ENCODE assay signal across 8 cellular contexts in genomic region chr14:21068521-21069387, GRCh38. TPM values are rescaled to one million over a fixed set of nuclear protein-coding genes. Genes with fewer than 3 reads are reported as not detected.
DNase-seq lines count a peak whose midpoint lies in the region; ATAC-seq and TF ChIP-seq lines count a peak whose summit lies in the region.

No MANE protein-coding gene starts in this region.

- peak overlapping the region; percentile 79 for H3K4me3 ChIP-seq in BJ (ENCODE audit: low read depth, low read length)
- H3K4me3 ChIP-seq in fibroblast of lung (replicated peaks in 1 of 4; ENCODE audit: control extremely low read depth in 1 of 4, insufficient read depth in 1 of 4, low read depth in 3 of 4, low read length in 4 of 4), result peak overlapping the region in 2 of 4 experiments; percentile 57 to 74
- peak overlapping the region; percentile 66 to 93 for H3K4me3 ChIP-seq in muscle layer of duodenum (ENCODE audit: low read depth in 1 of 2, low read length in 2 of 2)
- peak overlapping the region; percentile 1 for H3K4me3 ChIP-seq in thymus (ENCODE audit: low read length)

- no peaks in the 10 kb centered on the region for H3K27me3 ChIP-seq in BJ (ENCODE audit: control insufficient read depth, insufficient read depth, low read length)
- no peaks in the 10 kb centered on the region for H3K27me3 ChIP-seq in fibroblast of lung (ENCODE audit: control insufficient read depth, insufficient read depth, low read length)
- H3K27me3 ChIP-seq in muscle layer of duodenum (ENCODE audit: low read depth, low read length), result no peaks in the 10 kb centered on the region
- H3K27me3 ChIP-seq in thymus (ENCODE audit: control insufficient read depth, insufficient read depth), result peaks cover 57% of the 10 kb centered on the region

- POLR2A ChIA-PET in BJ (lab: Charles Lee) (interaction anchor here (0.6 kb wide), 1 partner anchor 24 kb away, joined by 3 read pairs; no protein-coding TSS in a partner anchor), HEK293T (lab: Yijun Ruan, JAX) (interaction anchor here (0.5 to 1.8 kb wide), 7 partner anchors 11 to 386 kb away, joined by 3 to 45 read pairs (median 4); no protein-coding TSS in a partner anchor)

- H3K36me3 ChIP-seq in BJ (ENCODE audit: control insufficient read depth, insufficient read depth, low read length) (peaks cover 5% of the 10 kb centered on the region; the same call in 1 of the 2 replicates), fibroblast of lung (ENCODE audit: control insufficient read depth, insufficient read depth, low read length) (peaks cover 2% of the 10 kb centered on the region), muscle layer of duodenum (ENCODE audit: control insufficient read depth in 1 of 2, insufficient read depth in 2 of 2, low read length in 2 of 2) (peaks cover 8 to 12% of the 10 kb centered on the region in 2 donors), thymus (ENCODE audit: control insufficient read depth, insufficient read depth) (no peaks in the 10 kb centered on the region)

- 4% methylated on average over 45 of the region's 45 CpGs for WGBS in thymus

- H3K27ac ChIP-seq in fibroblast of lung (ENCODE audit: insufficient read depth, low read length), result no peak overlapping the region
- peak overlapping the region; percentile 67 for H3K27ac ChIP-seq in muscle layer of duodenum (ENCODE audit: low read length)
- no peak overlapping the region for H3K27ac ChIP-seq in thymus (ENCODE audit: low read depth)

- H3K4me1 ChIP-seq in fibroblast of lung (ENCODE audit: control insufficient read depth, extremely low read depth, insufficient read depth, low read length) (peaks cover 11% of the 10 kb centered on the region), muscle layer of duodenum (ENCODE audit: control insufficient read depth in 1 of 2, insufficient read depth in 2 of 2, low read length in 2 of 2) (peaks cover 0 to 32% of the 10 kb centered on the region in 2 donors), thymus (ENCODE audit: control insufficient read depth, insufficient read depth, low read length) (peaks cover 15% of the 10 kb centered on the region)

- H3K9me3 ChIP-seq in fibroblast of lung (ENCODE audit: control insufficient read depth, insufficient read depth, low read depth, low read length) (no peaks in the 10 kb centered on the region), muscle layer of duodenum (ENCODE audit: control insufficient read depth in 1 of 2, low read length in 2 of 2) (no peaks in the 10 kb centered on the region), thymus (ENCODE audit: control insufficient read depth) (peaks cover 1% of the 10 kb centered on the region)

- no peaks in the 10 kb centered on the region for H3K79me2 ChIP-seq in fibroblast of lung (ENCODE audit: control insufficient read depth, insufficient read depth, low read length)

- no peaks in the 10 kb centered on the region for H4K20me1 ChIP-seq in fibroblast of lung (ENCODE audit: control insufficient read depth, extremely low read depth, insufficient read depth, low read length)

- peak overlapping the region; percentile 72 for H3K4me2 ChIP-seq in fibroblast of lung (ENCODE audit: extremely low read depth, insufficient read depth, low read length)

- TF ChIP-seq CTCF in BJ (IDR thresholded peaks at IDR 0.05; ENCODE audit: insufficient read depth, low read depth, low read length), result peak; percentile 75
- peak; percentile 66 to 70 for TF ChIP-seq CTCF in fibroblast of lung (conservative IDR thresholded peaks at IDR 0.05 in 1 of 2, IDR thresholded peaks at IDR 0.05 in 1 of 2; ENCODE audit: low read depth in 1 of 2, low read length in 2 of 2)

- CTCF ChIA-PET in BJ (lab: Yijun Ruan, JAX) (interaction anchor here (0.5 to 9.5 kb wide), 26 partner anchors 8 to 193 kb away, joined by 3 to 193 read pairs (median 4); partner anchors contain the start of genes RNASE8, TMEM253 and ZNF219), HEK293T (lab: Yijun Ruan, JAX) (interaction anchor here (0.6 to 4.4 kb wide), 15 partner anchors 18 to 368 kb away, joined by 3 to 73 read pairs (median 6); partner anchors contain the start of gene TMEM253)

- no peak for ATAC-seq in HG02759 (IDR thresholded peaks at IDR 0.05; ENCODE audit: unreplicated experiment)

- H2AFZ ChIP-seq in fibroblast of lung (ENCODE audit: low read length), result peak overlapping the region; percentile 17

- H3K9ac ChIP-seq in fibroblast of lung (ENCODE audit: insufficient read depth, low read length), result no peak overlapping the region

- no peak for DNase-seq in BJ (ENCODE audit: low read depth)
- peak; percentile 65 for DNase-seq in HEK293T (ENCODE audit: extremely low spot score)
- DNase-seq in NCI-H748 treated with DMSO at 0.1 percent for 48 hours (lab: John Stamatoyannopoulos, UW), result peak; percentile 69
- DNase-seq in activated CD8-positive, alpha-beta memory T cell treated with anti-CD3 and anti-CD28 coated beads, Interleukin-2, amount 50 U/mL, for 48 hours, result peak; percentile 69
- peak; percentile 50 to 61 for DNase-seq in fibroblast of lung (ENCODE audit: low read depth in 2 of 2)

TF ChIP-seq in HEK293T, 16 proteins besides CTCF, POLR2A, EP300 and RAD21:
- TF ChIP-seq ARNT (IDR thresholded peaks at IDR 0.05) (no peak), FOXK2 (IDR thresholded peaks at IDR 0.05) (no peak), FOXM1 (IDR thresholded peaks at IDR 0.05; ENCODE audit: borderline replicate concordance) (no peak)

RNA-seq across cellular contexts. Expression of gene ARHGEF40, which starts 1.4 kb away (rescaled TPM):
- 40.4 and 62.7 TPM in 2 replicates for polyA plus RNA-seq in BJ (2011; rRNA removed)
- polyA minus RNA-seq in BJ (2011; rRNA and poly(A)+ RNA removed), result 38.1 and 59.2 TPM in 2 replicates
- 23.6 and 24.7 TPM in 2 replicates for total RNA-seq in fibroblast of lung
- polyA plus RNA-seq in fibroblast of lung, result 18.2 and 34.6 TPM in 2 replicates
- 16.0 and 24.4 TPM in 2 replicates for polyA plus RNA-seq in fibroblast of lung (2012)
- polyA minus RNA-seq in fibroblast of lung (ENCODE audit: low replicate concordance), result 93.2 and 115 TPM in 2 replicates
- polyA plus RNA-seq in thymus, result 6.5 TPM

RNA-seq across cellular contexts. Expression of gene RNASE8, which starts 11.1 kb away (rescaled TPM):
- polyA plus RNA-seq in BJ (2011; rRNA removed) (not detected in 2 replicates), fibroblast of lung (not detected in 2 replicates), thymus (not detected)
- polyA minus RNA-seq in BJ (2011; rRNA and poly(A)+ RNA removed), result not detected in 2 replicates
- not detected in 2 replicates for total RNA-seq in fibroblast of lung
- polyA plus RNA-seq in fibroblast of lung (2012), result not detected in 2 replicates
- not detected in 2 replicates for polyA minus RNA-seq in fibroblast of lung (ENCODE audit: low replicate concordance)

RNA-seq across cellular contexts. Expression of gene RNASE7, which starts 26.6 kb away (rescaled TPM):
- polyA plus RNA-seq in BJ (2011; rRNA removed) (not detected in 2 replicates), fibroblast of lung (not detected in 2 replicates), thymus (1.6 TPM)
- not detected in 2 replicates for polyA minus RNA-seq in BJ (2011; rRNA and poly(A)+ RNA removed)
- not detected in 2 replicates for total RNA-seq in fibroblast of lung
- polyA plus RNA-seq in fibroblast of lung (2012), result not detected in 2 replicates
- not detected in 2 replicates for polyA minus RNA-seq in fibroblast of lung (ENCODE audit: low replicate concordance)

RNA-seq across cellular contexts. Expression of gene ZNF219, which starts 29.7 kb away (rescaled TPM):
- polyA plus RNA-seq in BJ (2011; rRNA removed) (10.5 and 12.2 TPM in 2 replicates), fibroblast of lung (2.2 and 2.4 TPM in 2 replicates), thymus (21.9 TPM)
- 3.9 and 6.1 TPM in 2 replicates for polyA minus RNA-seq in BJ (2011; rRNA and poly(A)+ RNA removed)
- total RNA-seq in fibroblast of lung, result 3.9 and 4.6 TPM in 2 replicates
- 3.4 and 5.2 TPM in 2 replicates for polyA plus RNA-seq in fibroblast of lung (2012)
- polyA minus RNA-seq in fibroblast of lung (ENCODE audit: low replicate concordance), result 1.1 and 2.3 TPM in 2 replicates

RNA-seq across cellular contexts. Expression of gene TMEM253, which starts 32.1 kb away (rescaled TPM):
- polyA plus RNA-seq in BJ (2011; rRNA removed), result 0.55 and 0.75 TPM in 2 replicates
- polyA minus RNA-seq in BJ (2011; rRNA and poly(A)+ RNA removed), result 0.14 TPM in 1 of 2 replicates, not detected in the other
- total RNA-seq in fibroblast of lung, result not detected in 2 replicates
- 0.05 and 0.11 TPM in 2 replicates for polyA plus RNA-seq in fibroblast of lung
- polyA plus RNA-seq in fibroblast of lung (2012), result 0.07 TPM in 1 of 2 replicates, not detected in the other
- not detected in 2 replicates for polyA minus RNA-seq in fibroblast of lung (ENCODE audit: low replicate concordance)
- 0.98 TPM for polyA plus RNA-seq in thymus
